1 cellular context compared by ENCODE assay signal in genomic region chr6:373031-373430, GRCh38.
TF ChIP-seq lines count a peak whose summit lies in the region.

No MANE protein-coding gene starts in this region.

TF ChIP-seq in GM23338, 12 proteins besides CTCF, POLR2A, EP300 and RAD21 (continued from another document):
- TF ChIP-seq, protein P1, sequence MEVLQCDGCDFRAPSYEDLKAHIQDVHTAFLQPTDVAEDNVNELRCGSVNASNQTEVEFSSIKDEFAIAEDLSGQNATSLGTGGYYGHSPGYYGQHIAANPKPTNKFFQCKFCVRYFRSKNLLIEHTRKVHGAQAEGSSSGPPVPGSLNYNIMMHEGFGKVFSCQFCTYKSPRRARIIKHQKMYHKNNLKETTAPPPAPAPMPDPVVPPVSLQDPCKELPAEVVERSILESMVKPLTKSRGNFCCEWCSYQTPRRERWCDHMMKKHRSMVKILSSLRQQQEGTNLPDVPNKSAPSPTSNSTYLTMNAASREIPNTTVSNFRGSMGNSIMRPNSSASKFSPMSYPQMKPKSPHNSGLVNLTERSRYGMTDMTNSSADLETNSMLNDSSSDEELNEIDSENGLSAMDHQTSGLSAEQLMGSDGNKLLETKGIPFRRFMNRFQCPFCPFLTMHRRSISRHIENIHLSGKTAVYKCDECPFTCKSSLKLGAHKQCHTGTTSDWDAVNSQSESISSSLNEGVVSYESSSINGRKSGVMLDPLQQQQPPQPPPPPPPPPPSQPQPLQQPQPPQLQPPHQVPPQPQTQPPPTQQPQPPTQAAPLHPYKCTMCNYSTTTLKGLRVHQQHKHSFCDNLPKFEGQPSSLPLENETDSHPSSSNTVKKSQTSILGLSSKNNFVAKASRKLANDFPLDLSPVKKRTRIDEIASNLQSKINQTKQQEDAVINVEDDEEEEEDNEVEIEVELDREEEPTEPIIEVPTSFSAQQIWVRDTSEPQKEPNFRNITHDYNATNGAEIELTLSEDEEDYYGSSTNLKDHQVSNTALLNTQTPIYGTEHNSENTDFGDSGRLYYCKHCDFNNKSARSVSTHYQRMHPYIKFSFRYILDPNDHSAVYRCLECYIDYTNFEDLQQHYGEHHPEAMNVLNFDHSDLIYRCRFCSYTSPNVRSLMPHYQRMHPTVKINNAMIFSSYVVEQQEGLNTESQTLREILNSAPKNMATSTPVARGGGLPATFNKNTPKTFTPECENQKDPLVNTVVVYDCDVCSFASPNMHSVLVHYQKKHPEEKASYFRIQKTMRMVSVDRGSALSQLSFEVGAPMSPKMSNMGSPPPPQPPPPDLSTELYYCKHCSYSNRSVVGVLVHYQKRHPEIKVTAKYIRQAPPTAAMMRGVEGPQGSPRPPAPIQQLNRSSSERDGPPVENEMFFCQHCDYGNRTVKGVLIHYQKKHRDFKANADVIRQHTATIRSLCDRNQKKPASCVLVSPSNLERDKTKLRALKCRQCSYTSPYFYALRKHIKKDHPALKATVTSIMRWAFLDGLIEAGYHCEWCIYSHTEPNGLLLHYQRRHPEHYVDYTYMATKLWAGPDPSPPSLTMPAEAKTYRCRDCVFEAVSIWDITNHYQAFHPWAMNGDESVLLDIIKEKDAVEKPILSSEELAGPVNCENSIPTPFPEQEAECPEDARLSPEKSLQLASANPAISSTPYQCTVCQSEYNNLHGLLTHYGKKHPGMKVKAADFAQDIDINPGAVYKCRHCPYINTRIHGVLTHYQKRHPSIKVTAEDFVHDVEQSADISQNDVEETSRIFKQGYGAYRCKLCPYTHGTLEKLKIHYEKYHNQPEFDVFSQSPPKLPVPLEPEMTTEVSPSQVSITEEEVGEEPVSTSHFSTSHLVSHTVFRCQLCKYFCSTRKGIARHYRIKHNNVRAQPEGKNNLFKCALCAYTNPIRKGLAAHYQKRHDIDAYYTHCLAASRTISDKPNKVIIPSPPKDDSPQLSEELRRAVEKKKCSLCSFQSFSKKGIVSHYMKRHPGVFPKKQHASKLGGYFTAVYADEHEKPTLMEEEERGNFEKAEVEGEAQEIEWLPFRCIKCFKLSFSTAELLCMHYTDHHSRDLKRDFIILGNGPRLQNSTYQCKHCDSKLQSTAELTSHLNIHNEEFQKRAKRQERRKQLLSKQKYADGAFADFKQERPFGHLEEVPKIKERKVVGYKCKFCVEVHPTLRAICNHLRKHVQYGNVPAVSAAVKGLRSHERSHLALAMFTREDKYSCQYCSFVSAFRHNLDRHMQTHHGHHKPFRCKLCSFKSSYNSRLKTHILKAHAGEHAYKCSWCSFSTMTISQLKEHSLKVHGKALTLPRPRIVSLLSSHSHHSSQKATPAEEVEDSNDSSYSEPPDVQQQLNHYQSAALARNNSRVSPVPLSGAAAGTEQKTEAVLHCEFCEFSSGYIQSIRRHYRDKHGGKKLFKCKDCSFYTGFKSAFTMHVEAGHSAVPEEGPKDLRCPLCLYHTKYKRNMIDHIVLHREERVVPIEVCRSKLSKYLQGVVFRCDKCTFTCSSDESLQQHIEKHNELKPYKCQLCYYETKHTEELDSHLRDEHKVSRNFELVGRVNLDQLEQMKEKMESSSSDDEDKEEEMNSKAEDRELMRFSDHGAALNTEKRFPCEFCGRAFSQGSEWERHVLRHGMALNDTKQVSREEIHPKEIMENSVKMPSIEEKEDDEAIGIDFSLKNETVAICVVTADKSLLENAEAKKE (CRISPR knock-in tag; IDR thresholded peaks at IDR 0.05): no peak
- no peak for TF ChIP-seq JUNB (IDR thresholded peaks at IDR 0.05; ENCODE audit: unreplicated experiment)
- no peak for TF ChIP-seq ZNF114 (CRISPR knock-in tag; IDR thresholded peaks at IDR 0.05)
- no peak for TF ChIP-seq EZH2phosphoT487 (IDR thresholded peaks at IDR 0.05; ENCODE audit: unreplicated experiment)
- TF ChIP-seq, protein P2, sequence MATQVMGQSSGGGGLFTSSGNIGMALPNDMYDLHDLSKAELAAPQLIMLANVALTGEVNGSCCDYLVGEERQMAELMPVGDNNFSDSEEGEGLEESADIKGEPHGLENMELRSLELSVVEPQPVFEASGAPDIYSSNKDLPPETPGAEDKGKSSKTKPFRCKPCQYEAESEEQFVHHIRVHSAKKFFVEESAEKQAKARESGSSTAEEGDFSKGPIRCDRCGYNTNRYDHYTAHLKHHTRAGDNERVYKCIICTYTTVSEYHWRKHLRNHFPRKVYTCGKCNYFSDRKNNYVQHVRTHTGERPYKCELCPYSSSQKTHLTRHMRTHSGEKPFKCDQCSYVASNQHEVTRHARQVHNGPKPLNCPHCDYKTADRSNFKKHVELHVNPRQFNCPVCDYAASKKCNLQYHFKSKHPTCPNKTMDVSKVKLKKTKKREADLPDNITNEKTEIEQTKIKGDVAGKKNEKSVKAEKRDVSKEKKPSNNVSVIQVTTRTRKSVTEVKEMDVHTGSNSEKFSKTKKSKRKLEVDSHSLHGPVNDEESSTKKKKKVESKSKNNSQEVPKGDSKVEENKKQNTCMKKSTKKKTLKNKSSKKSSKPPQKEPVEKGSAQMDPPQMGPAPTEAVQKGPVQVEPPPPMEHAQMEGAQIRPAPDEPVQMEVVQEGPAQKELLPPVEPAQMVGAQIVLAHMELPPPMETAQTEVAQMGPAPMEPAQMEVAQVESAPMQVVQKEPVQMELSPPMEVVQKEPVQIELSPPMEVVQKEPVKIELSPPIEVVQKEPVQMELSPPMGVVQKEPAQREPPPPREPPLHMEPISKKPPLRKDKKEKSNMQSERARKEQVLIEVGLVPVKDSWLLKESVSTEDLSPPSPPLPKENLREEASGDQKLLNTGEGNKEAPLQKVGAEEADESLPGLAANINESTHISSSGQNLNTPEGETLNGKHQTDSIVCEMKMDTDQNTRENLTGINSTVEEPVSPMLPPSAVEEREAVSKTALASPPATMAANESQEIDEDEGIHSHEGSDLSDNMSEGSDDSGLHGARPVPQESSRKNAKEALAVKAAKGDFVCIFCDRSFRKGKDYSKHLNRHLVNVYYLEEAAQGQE (IDR thresholded peaks at IDR 0.05; ENCODE audit: unreplicated experiment): no peak
- TF ChIP-seq STAT1 (IDR thresholded peaks at IDR 0.05; ENCODE audit: unreplicated experiment): no peak
- TF ChIP-seq, protein P3, sequence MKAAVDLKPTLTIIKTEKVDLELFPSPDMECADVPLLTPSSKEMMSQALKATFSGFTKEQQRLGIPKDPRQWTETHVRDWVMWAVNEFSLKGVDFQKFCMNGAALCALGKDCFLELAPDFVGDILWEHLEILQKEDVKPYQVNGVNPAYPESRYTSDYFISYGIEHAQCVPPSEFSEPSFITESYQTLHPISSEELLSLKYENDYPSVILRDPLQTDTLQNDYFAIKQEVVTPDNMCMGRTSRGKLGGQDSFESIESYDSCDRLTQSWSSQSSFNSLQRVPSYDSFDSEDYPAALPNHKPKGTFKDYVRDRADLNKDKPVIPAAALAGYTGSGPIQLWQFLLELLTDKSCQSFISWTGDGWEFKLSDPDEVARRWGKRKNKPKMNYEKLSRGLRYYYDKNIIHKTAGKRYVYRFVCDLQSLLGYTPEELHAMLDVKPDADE (IDR thresholded peaks at IDR 0.05): no peak
- TF ChIP-seq POLR2AphosphoS5 (IDR thresholded peaks at IDR 0.05; ENCODE audit: low read depth): no peak
- TF ChIP-seq ZNF331 (CRISPR knock-in tag; IDR thresholded peaks at IDR 0.05; ENCODE audit: low read depth): no peak
- no peak for TF ChIP-seq NANOG (IDR thresholded peaks at IDR 0.05; ENCODE audit: borderline replicate concordance)
- TF ChIP-seq CREB1 (CRISPR knock-in tag; IDR thresholded peaks at IDR 0.05; ENCODE audit: low read depth): no peak
